In genomic region chr18:73264562-73264921, GRCh38 we compare ENCODE assay signal across 14 cellular contexts.
"Had no signal": no experiment of that assay in that cellular context is flagged by ENCODE, and none has a peak within 500 bp of the region (broad histone marks: within the 10 kb centered on the region; RNA-seq: fewer than 3 reads in every experiment).

No MANE protein-coding gene starts in this region.

- H3K4me1 Mint-ChIP-seq: memory B cell; naive thymus-derived CD8-positive, alpha-beta T cell had no signal

- H3K27ac ChIP-seq: stomach, upper lobe of left lung, WERI-Rb-1 had no signal

- H3K36me3 Mint-ChIP-seq: activated naive CD4-positive, alpha-beta T cell treated with anti-CD3 and anti-CD28 coated beads, Interleukin-2, amount 50 U/mL, for 72 hours; memory B cell; naive thymus-derived CD8-positive, alpha-beta T cell had no signal

- H3K9me3 Mint-ChIP-seq: activated naive CD4-positive, alpha-beta T cell treated with anti-CD3 and anti-CD28 coated beads, Interleukin-2, amount 50 U/mL, for 72 hours; memory B cell had no signal

- H3K9me3 ChIP-seq: stomach, upper lobe of left lung had no signal

- DNase-seq: activated CD4-positive, alpha-beta T cell treated with anti-CD3 and anti-CD28 coated beads for 1 hour; activated gamma-delta T cell; effector CD4-positive, alpha-beta T cell; naive thymus-derived CD8-positive, alpha-beta T cell; stimulated activated CD4-positive, alpha-beta T cell treated with anti-CD3 and anti-CD28 coated beads, Interleukin-4, amount 100 ng/mL, for 1 hour; stomach; T-helper 2 cell; WERI-Rb-1 had no signal

- H3K4me3 ChIP-seq: smooth muscle cell, stomach, upper lobe of left lung had no signal

- H3K4me3 Mint-ChIP-seq: memory B cell; naive thymus-derived CD8-positive, alpha-beta T cell had no signal

- H3K36me3 ChIP-seq: stomach, upper lobe of left lung, WERI-Rb-1 had no signal

- H3K4me2 ChIP-seq: smooth muscle cell had no signal

- H3K4me1 ChIP-seq: stomach, upper lobe of left lung had no signal

- H3K27me3 Mint-ChIP-seq: memory B cell; naive thymus-derived CD8-positive, alpha-beta T cell had no signal

- H3K27ac Mint-ChIP-seq: activated naive CD4-positive, alpha-beta T cell treated with anti-CD3 and anti-CD28 coated beads, Interleukin-2, amount 50 U/mL, for 72 hours; memory B cell; naive thymus-derived CD8-positive, alpha-beta T cell had no signal

- ATAC-seq: activated naive CD4-positive, alpha-beta T cell treated with anti-CD3 and anti-CD28 coated beads, Interleukin-2, amount 50 U/mL, for 72 hours; esophagus mucosa; naive thymus-derived CD8-positive, alpha-beta T cell; sciatic nerve had no signal

- H3K27me3 ChIP-seq: stomach, upper lobe of left lung had no signal
